ENCODE assay signal across 1 cellular context in genomic region chr14:75489480-75489837, GRCh38.
TF ChIP-seq lines count a peak whose summit lies in the region.

No MANE protein-coding gene starts in this region.

TF ChIP-seq in H1, 55 proteins besides CTCF, POLR2A, EP300 and RAD21:
- TF ChIP-seq USF2 (IDR thresholded peaks at IDR 0.05; ENCODE audit: low read length) (no peak), SAP30 (IDR thresholded peaks at IDR 0.05; ENCODE audit: insufficient read depth, insufficient replicate concordance, low read length) (no peak), RNF2 (IDR thresholded peaks at IDR 0.05; ENCODE audit: borderline replicate concordance, low read depth, low read length, missing control alignments, poor library complexity, severe bottlenecking) (no peak), JUN (IDR thresholded peaks at IDR 0.05; ENCODE audit: low read depth, low read length) (no peak), RXRA (IDR thresholded peaks at IDR 0.05; ENCODE audit: insufficient read depth, low read depth, low read length) (no peak), EGR1 (IDR thresholded peaks at IDR 0.05; ENCODE audit: borderline replicate concordance, low read depth, low read length) (no peak), BCL11A (IDR thresholded peaks at IDR 0.05; ENCODE audit: low read depth in 2 of 2, low read length in 2 of 2) (no peak), TCF12 (IDR thresholded peaks at IDR 0.05; ENCODE audit: low read depth, low read length) (no peak), JUND (IDR thresholded peaks at IDR 0.05; ENCODE audit: low read length) (no peak), MAX (IDR thresholded peaks at IDR 0.05) (no peak), CHD2 (IDR thresholded peaks at IDR 0.05; ENCODE audit: low read length) (no peak), TAF7 (optimal IDR thresholded peaks at IDR 0.05; ENCODE audit: borderline replicate concordance, low read depth, low read length) (no peak), RBBP5 (IDR thresholded peaks at IDR 0.05; ENCODE audit: borderline replicate concordance, low read depth, low read length) (no peak), CBX5 (IDR thresholded peaks at IDR 0.05; ENCODE audit: low read depth, low read length) (no peak), SP2 (IDR thresholded peaks at IDR 0.05; ENCODE audit: low read length) (no peak), BRCA1 (IDR thresholded peaks at IDR 0.05; ENCODE audit: low read depth, low read length) (no peak), ZNF274 (IDR thresholded peaks at IDR 0.05; ENCODE audit: borderline replicate concordance, extremely low read depth, low read length) (no peak), YY1 (IDR thresholded peaks at IDR 0.05; ENCODE audit: low read depth, low read length) (no peak)
- TF ChIP-seq, protein P1, sequence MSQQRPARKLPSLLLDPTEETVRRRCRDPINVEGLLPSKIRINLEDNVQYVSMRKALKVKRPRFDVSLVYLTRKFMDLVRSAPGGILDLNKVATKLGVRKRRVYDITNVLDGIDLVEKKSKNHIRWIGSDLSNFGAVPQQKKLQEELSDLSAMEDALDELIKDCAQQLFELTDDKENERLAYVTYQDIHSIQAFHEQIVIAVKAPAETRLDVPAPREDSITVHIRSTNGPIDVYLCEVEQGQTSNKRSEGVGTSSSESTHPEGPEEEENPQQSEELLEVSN (IDR thresholded peaks at IDR 0.05), result no peak
